In genomic region chr6:89023591-89024441, GRCh38 we compare ENCODE assay signal across 13 cellular contexts. TPM values are rescaled to one million over a fixed set of nuclear protein-coding genes. Genes with fewer than 3 reads are reported as not detected.
DNase-seq lines count a peak whose midpoint lies in the region; ATAC-seq and FAIRE-seq lines count a peak whose summit lies in the region.
"Had no signal": no experiment of that assay in that cellular context is flagged by ENCODE, and none has a peak within 500 bp of the region (broad histone marks: within the 10 kb centered on the region; RNA-seq: fewer than 3 reads in every experiment).

No MANE protein-coding gene starts in this region.

- no peak for FAIRE-seq in GM19239 (lab: Jason Lieb, UNC)
- FAIRE-seq: GM12878 had no signal

- no peaks in the 10 kb centered on the region for H3K9me3 ChIP-seq in MG63

- no peaks in the 10 kb centered on the region for H3K36me3 ChIP-seq in MG63

- no peak overlapping the region for H3K4me3 ChIP-seq in MG63
- H3K4me3 ChIP-seq in skin epidermis = no peak overlapping the region
- H3K4me3 ChIP-seq: GM12878 had no signal

- intact Hi-C loops in head of caudate nucleus (cut with DNase I) = no loop called here

- no peaks in the 10 kb centered on the region for H3K27me3 ChIP-seq in MG63

- ATAC-seq in stimulated activated naive CD8-positive, alpha-beta T cell treated with anti-CD3 and anti-CD28 coated beads, Interleukin-15, Interleukin-2, amounts not matched to agents 100 U/mL and 50 U/mL, for 24 hours = no peak
- ATAC-seq: GM12878 had no signal

- H3K27ac ChIP-seq in skin epidermis = peak overlapping the region in 15 of 21 experiments; percentile 0 to 76 (median 44)
- H3K27ac ChIP-seq: epithelial cell of prostate had no signal

- DNase-seq in MG63 = peak; percentile 64
- peak; percentile 28 for DNase-seq in cerebellum (ENCODE audit: low spot score)
- peak; percentile 32 for DNase-seq in iris pigment epithelial cell (ENCODE audit: low read depth)
- DNase-seq in GM19239 (ENCODE audit: insufficient read length, low spot score) = no peak
- no peak for DNase-seq in head of caudate nucleus
- no peak for DNase-seq in COLO668 (lab: John Stamatoyannopoulos, UW; ENCODE audit: unreplicated experiment)
- no peak for DNase-seq in stimulated activated naive CD8-positive, alpha-beta T cell treated with anti-CD3 and anti-CD28 coated beads, Interleukin-15, Interleukin-2, amounts not matched to agents 100 U/mL and 50 U/mL, for 24 hours
- DNase-seq: activated naive CD8-positive, alpha-beta T cell treated with anti-CD3 and anti-CD28 coated beads for 36 hours; CD8-positive, alpha-beta memory T cell; NCI-H345 had no signal

RNA-seq across cellular contexts. Expression of gene PNRC1, which starts 56.7 kb away (rescaled TPM):
- total RNA-seq in MG63 (2014; rRNA removed; shearing (Covaris generic); ENCODE audit: low replicate concordance) = 16.6 and 17.0 TPM in 2 replicates
- total RNA-seq in cerebellum = 75.8 TPM

Comparison
In these comparisons a context has a peak if more than half of its experiments do, and no peak if none do; other contexts are left out.
1. DNase-seq: peak in MG63 (single experiment), cerebellum (single experiment) and iris pigment epithelial cell (single experiment); none in GM19239 (single experiment), head of caudate nucleus (0 of 42), COLO668 (single experiment) and stimulated activated naive CD8-positive, alpha-beta T cell treated with anti-CD3 and anti-CD28 coated beads, Interleukin-15, Interleukin-2, amounts not matched to agents 100 U/mL and 50 U/mL, for 24 hours (single experiment).